1 cellular context compared by ENCODE assay signal in genomic region chr2:147273628-147274027, GRCh38.
TF ChIP-seq lines count a peak whose summit lies in the region.

No MANE protein-coding gene starts in this region.

TF ChIP-seq in GM23338, 12 proteins besides CTCF, POLR2A, EP300 and RAD21 (continued from another document):
- TF ChIP-seq ZNF462 (CRISPR knock-in tag; IDR thresholded peaks at IDR 0.05) (no peak), JUNB (IDR thresholded peaks at IDR 0.05; ENCODE audit: unreplicated experiment) (no peak), EZH2phosphoT487 (IDR thresholded peaks at IDR 0.05; ENCODE audit: unreplicated experiment) (no peak), ETS1 (IDR thresholded peaks at IDR 0.05) (no peak), REST (IDR thresholded peaks at IDR 0.05; ENCODE audit: unreplicated experiment) (no peak), POLR2AphosphoS5 (IDR thresholded peaks at IDR 0.05; ENCODE audit: low read depth) (no peak), ZNF331 (CRISPR knock-in tag; IDR thresholded peaks at IDR 0.05; ENCODE audit: low read depth) (no peak), ZNF114 (CRISPR knock-in tag; IDR thresholded peaks at IDR 0.05) (no peak), NANOG (IDR thresholded peaks at IDR 0.05; ENCODE audit: borderline replicate concordance) (no peak)
